ENCODE assay signal across 8 cellular contexts in the genomic region with DNA sequence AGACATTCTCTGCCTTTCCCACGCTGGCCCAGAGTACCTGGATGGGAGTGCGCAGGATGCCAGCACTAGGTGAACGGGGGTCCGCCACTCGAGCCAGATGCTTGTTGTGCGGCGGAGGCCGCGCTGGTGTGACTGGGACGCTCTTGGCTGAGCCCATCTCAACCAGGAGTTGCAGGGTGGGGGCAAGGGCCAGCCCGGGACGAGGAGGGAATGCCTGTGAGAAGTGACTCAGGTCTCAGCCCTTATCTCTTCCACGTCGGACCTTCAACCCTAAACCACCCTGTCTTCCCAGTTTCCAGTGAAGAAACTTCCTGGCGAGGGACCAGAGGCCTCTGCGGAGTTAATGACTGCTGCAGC. TPM values are rescaled to one million over a fixed set of nuclear protein-coding genes. Genes with fewer than 3 reads are reported as not detected.
DNase-seq lines count a peak whose midpoint lies in the region; ATAC-seq, FAIRE-seq and TF ChIP-seq lines count a peak whose summit lies in the region.

No MANE protein-coding gene starts in this region.

- TF ChIP-seq RAD21 in A549 (conservative IDR thresholded peaks at IDR 0.05 in 1 of 2, IDR thresholded peaks at IDR 0.05 in 1 of 2), result no peak

- no peak for TF ChIP-seq POLR2A in A549 (IDR thresholded peaks at IDR 0.05; ENCODE audit: low read length)

- no peak for DNase-seq in A549 (ENCODE audit: low read depth in 1 of 2, low spot score in 1 of 2)
- peak; percentile 14 for DNase-seq in HPDE6-E6E7 (ENCODE audit: extremely low spot score)
- DNase-seq in lower lobe of right lung, result no peak
- no peak for DNase-seq in central memory CD4-positive, alpha-beta T cell
- DNase-seq in midbrain (lab: John Stamatoyannopoulos, UW), result no peak
- DNase-seq in naive thymus-derived CD8-positive, alpha-beta T cell, result no peak

- no peaks in the 10 kb centered on the region for H3K27me3 ChIP-seq in lower lobe of right lung (ENCODE audit: low read depth)

- H3K27ac ChIP-seq in A549 (peak overlapping the region; percentile 67 to 89; a peak in 5 of 6 replicates), lower lobe of right lung (no peak overlapping the region)

- H3K4me3 ChIP-seq in A549 (peak overlapping the region; percentile 50), lower lobe of right lung (peak overlapping the region; percentile 86)

- H3K4me1 ChIP-seq in A549 (peaks cover 23% of the 10 kb centered on the region), lower lobe of right lung (peaks cover 12% of the 10 kb centered on the region)

- 27% methylated on average over 15 of the region's 16 CpGs for WGBS in A549 (ENCODE audit: missing lambda C conversion rate)

- H3K27ac Mint-ChIP-seq in brain, result peak overlapping the region; percentile 97 to 100 (median 99)
- H3K27ac Mint-ChIP-seq in naive thymus-derived CD8-positive, alpha-beta T cell, result peak overlapping the region in 3 of 10 donors; percentile 36 to 99 (median 91)

- peak overlapping the region; percentile 70 for H3K4me2 ChIP-seq in A549

- H3K9me3 Mint-ChIP-seq in brain, result no peaks in the 10 kb centered on the region
- H3K9me3 Mint-ChIP-seq in naive thymus-derived CD8-positive, alpha-beta T cell, result no peaks in the 10 kb centered on the region

- POLR2A ChIA-PET in A549 (lab: Yijun Ruan, JAX), result interaction anchor here (1.1 to 3.1 kb wide), 16 partner anchors 8 to 317 kb away, joined by 4 to 74 read pairs (median 10); partner anchors contain the start of genes C12orf57, GAPDH, MLF2 and PTMS
- POLR2A ChIA-PET in naive thymus-derived CD8-positive, alpha-beta T cell (lab: Charles Lee), result interaction anchor here (0.6 to 6.5 kb wide), 18 partner anchors 11 to 410 kb away, joined by 3 to 119 read pairs (median 12); partner anchors contain the start of genes C12orf57, COPS7A, ENO2 and NOP2

- CTCF ChIA-PET in A549 (lab: Yijun Ruan, JAX), result interaction anchor here (1.2 to 10.1 kb wide), 8 partner anchors 15 to 97 kb away, joined by 3 to 117 read pairs (median 8); partner anchors contain the start of genes C12orf57, MLF2, PTMS and RNU7-1

- peaks cover 50% of the 10 kb centered on the region for H3K4me1 Mint-ChIP-seq in brain
- H3K4me1 Mint-ChIP-seq in naive thymus-derived CD8-positive, alpha-beta T cell, result peaks cover 18 to 28% (median 25%) of the 10 kb centered on the region in 4 donors

- no peaks in the 10 kb centered on the region for H3K9me3 ChIP-seq in A549
- no peaks in the 10 kb centered on the region for H3K9me3 ChIP-seq in lower lobe of right lung

- peaks cover 8% of the 10 kb centered on the region for H3K36me3 ChIP-seq in lower lobe of right lung

- FAIRE-seq in A549 (lab: Jason Lieb, UNC), result no peak

- intact Hi-C loops in lower lobe of right lung (cut with DNase I), result no loop called here

- no peak for TF ChIP-seq CTCF in A549 (IDR thresholded peaks at IDR 0.05)
- TF ChIP-seq CTCF in brain (conservative IDR thresholded peaks at IDR 0.05), result no peak
- TF ChIP-seq CTCF in lower lobe of right lung (IDR thresholded peaks at IDR 0.05), result no peak

- TF ChIP-seq EP300 in A549 (IDR thresholded peaks at IDR 0.05), result no peak

- peak overlapping the region; percentile 89 to 100 (median 93) for H3K4me3 Mint-ChIP-seq in brain
- H3K4me3 Mint-ChIP-seq in naive thymus-derived CD8-positive, alpha-beta T cell, result peak overlapping the region in 2 of 10 donors; percentile 86 to 95

- peaks cover 29% of the 10 kb centered on the region for H3K36me3 Mint-ChIP-seq in brain
- peaks cover 0 to 7% (median 2%) of the 10 kb centered on the region in 3 donors for H3K36me3 Mint-ChIP-seq in naive thymus-derived CD8-positive, alpha-beta T cell

- ATAC-seq in A549 (no peak), lower lobe of right lung (no peak), HG02571 (IDR thresholded peaks at IDR 0.05; ENCODE audit: unreplicated experiment) (no peak)
- ATAC-seq in naive thymus-derived CD8-positive, alpha-beta T cell, result no peak

- H3K27me3 Mint-ChIP-seq in brain, result peaks cover 6% of the 10 kb centered on the region
- no peaks in the 10 kb centered on the region for H3K27me3 Mint-ChIP-seq in naive thymus-derived CD8-positive, alpha-beta T cell

TF ChIP-seq in A549, 52 proteins besides CTCF, POLR2A, EP300 and RAD21:
- TF ChIP-seq HDAC2 (IDR thresholded peaks at IDR 0.05) (no peak), KDM5A (IDR thresholded peaks at IDR 0.05) (peak; percentile 83; the same call in 1 of the 2 replicates)
TF ChIP-seq in A549: peak in this region for 1.

RNA-seq across cellular contexts. Expression of gene CDCA3, which starts 0.3 kb away (rescaled TPM):
- 51.5 and 57.5 TPM in 2 replicates for polyA plus RNA-seq in A549 (2011; rRNA removed)
- polyA plus RNA-seq in A549 (2012; cell fraction: cytosol; rRNA removed), result 126 and 149 TPM in 2 replicates
- polyA plus RNA-seq in A549 (2012; cell fraction: nucleus; rRNA removed), result 334 and 410 TPM in 2 replicates
- polyA plus RNA-seq in A549 (2017; fragmentation: RNase III; extraction: RNeasy Plus Mini Kit Qiagen cat#74134 plus additional on column Dnase treatment), result 79.6 to 92.0 TPM (median 80.2 TPM) in 3 replicates
- polyA minus RNA-seq in A549 (2011; rRNA and poly(A)+ RNA removed), result 39.1 and 46.1 TPM in 2 replicates
- 38.2 TPM for polyA plus RNA-seq in brain (ENCODE audit: insufficient read depth, low read depth, low replicate concordance)
- 2.9 TPM for total RNA-seq in lower lobe of right lung
- total RNA-seq in naive thymus-derived CD8-positive, alpha-beta T cell, result 1 to 10 TPM; 2.6 to 2.7 TPM
- 1 to 10 TPM in 1 of 3 donors, under 1 TPM in 1, not detected in 1; 0.50 to 1.4 TPM for polyA plus RNA-seq in naive thymus-derived CD8-positive, alpha-beta T cell

RNA-seq across cellular contexts. Expression of gene USP5, which starts 1.2 kb away (rescaled TPM):
- 58.6 and 64.5 TPM in 2 replicates for polyA plus RNA-seq in A549 (2011; rRNA removed)
- 101 and 110 TPM in 2 replicates for polyA plus RNA-seq in A549 (2012; cell fraction: cytosol; rRNA removed)
- 224 and 245 TPM in 2 replicates for polyA plus RNA-seq in A549 (2012; cell fraction: nucleus; rRNA removed)
- polyA plus RNA-seq in A549 (2017; fragmentation: RNase III; extraction: RNeasy Plus Mini Kit Qiagen cat#74134 plus additional on column Dnase treatment), result 75.3 to 78.2 TPM (median 76.9 TPM) in 3 replicates
- polyA minus RNA-seq in A549 (2011; rRNA and poly(A)+ RNA removed), result 155 and 161 TPM in 2 replicates
- polyA plus RNA-seq in brain (ENCODE audit: insufficient read depth, low read depth, low replicate concordance), result 106 TPM
- 58.6 TPM for total RNA-seq in lower lobe of right lung
- 10 to 100 TPM; 72.7 to 78.9 TPM for total RNA-seq in naive thymus-derived CD8-positive, alpha-beta T cell
- 10 to 100 TPM; 55.3 to 69.2 (median 56.7) TPM for polyA plus RNA-seq in naive thymus-derived CD8-positive, alpha-beta T cell

RNA-seq across cellular contexts. Expression of gene GNB3, which starts 10.0 kb away (rescaled TPM):
- polyA plus RNA-seq in A549 (2011; rRNA removed) (0.94 and 1.1 TPM in 2 replicates), A549 (2017; fragmentation: RNase III; extraction: RNeasy Plus Mini Kit Qiagen cat#74134 plus additional on column Dnase treatment) (2.3 to 3.7 TPM (median 2.7 TPM) in 3 replicates), brain (ENCODE audit: insufficient read depth, low read depth, low replicate concordance) (4.8 TPM)
- 3.0 and 3.2 TPM in 2 replicates for polyA plus RNA-seq in A549 (2012; cell fraction: cytosol; rRNA removed)
- polyA plus RNA-seq in A549 (2012; cell fraction: nucleus; rRNA removed), result 23.6 and 24.8 TPM in 2 replicates
- polyA minus RNA-seq in A549 (2011; rRNA and poly(A)+ RNA removed), result 0.54 and 1.2 TPM in 2 replicates
- total RNA-seq in lower lobe of right lung, result 1.0 TPM
- total RNA-seq in naive thymus-derived CD8-positive, alpha-beta T cell, result 1 to 10 TPM; 3.8 to 5.6 TPM
- polyA plus RNA-seq in naive thymus-derived CD8-positive, alpha-beta T cell, result not detected

RNA-seq across cellular contexts. Expression of gene TPI1, which starts 16.6 kb away (rescaled TPM):
- 1,913 and 2,511 TPM in 2 replicates for polyA plus RNA-seq in A549 (2011; rRNA removed)
- 2,740 and 2,946 TPM in 2 replicates for polyA plus RNA-seq in A549 (2012; cell fraction: cytosol; rRNA removed)
- 1,813 and 1,843 TPM in 2 replicates for polyA plus RNA-seq in A549 (2012; cell fraction: nucleus; rRNA removed)
- 1,221 to 1,293 TPM (median 1,253 TPM) in 3 replicates for polyA plus RNA-seq in A549 (2017; fragmentation: RNase III; extraction: RNeasy Plus Mini Kit Qiagen cat#74134 plus additional on column Dnase treatment)
- polyA minus RNA-seq in A549 (2011; rRNA and poly(A)+ RNA removed), result 2,693 and 3,241 TPM in 2 replicates
- polyA plus RNA-seq in brain (ENCODE audit: insufficient read depth, low read depth, low replicate concordance), result 1,087 TPM
- 278 TPM for total RNA-seq in lower lobe of right lung
- 100 to 1,000 TPM; 159 to 163 TPM for total RNA-seq in naive thymus-derived CD8-positive, alpha-beta T cell
- 100 to 1,000 TPM; 372 to 497 (median 479) TPM for polyA plus RNA-seq in naive thymus-derived CD8-positive, alpha-beta T cell

RNA-seq across cellular contexts. Expression of gene SPSB2, which starts 22.3 kb away (rescaled TPM):
- polyA plus RNA-seq in A549 (2011; rRNA removed), result 15.3 and 16.8 TPM in 2 replicates
- 42.8 and 51.9 TPM in 2 replicates for polyA plus RNA-seq in A549 (2012; cell fraction: cytosol; rRNA removed)
- 44.4 and 50.4 TPM in 2 replicates for polyA plus RNA-seq in A549 (2012; cell fraction: nucleus; rRNA removed)
- 20.8 to 22.1 TPM (median 21.8 TPM) in 3 replicates for polyA plus RNA-seq in A549 (2017; fragmentation: RNase III; extraction: RNeasy Plus Mini Kit Qiagen cat#74134 plus additional on column Dnase treatment)
- polyA minus RNA-seq in A549 (2011; rRNA and poly(A)+ RNA removed), result 8.9 and 9.8 TPM in 2 replicates
- polyA plus RNA-seq in brain (ENCODE audit: insufficient read depth, low read depth, low replicate concordance), result 6.2 TPM
- 25.5 TPM for total RNA-seq in lower lobe of right lung
- 10 to 100 TPM; 22.0 to 23.3 TPM for total RNA-seq in naive thymus-derived CD8-positive, alpha-beta T cell
- polyA plus RNA-seq in naive thymus-derived CD8-positive, alpha-beta T cell, result 10 to 100 TPM; 10.1 to 10.6 (median 10.2) TPM

Comparison
In these comparisons a context has a peak if more than half of its experiments do, and no peak if none do; other contexts are left out.
1. RNA of gene CDCA3, which starts 0.3 kb away (polyA plus RNA-seq): 51.5 to 410 TPM in A549 and 38.2 TPM in brain (single experiment); 0.50 to 1.4 TPM in naive thymus-derived CD8-positive, alpha-beta T cell; every median in the first group is over 10 times any median in the second.